Comparison of ENCODE assay signal across 8 cellular contexts in genomic region chr17:49787932-49788442, GRCh38. TPM values are rescaled to one million over a fixed set of nuclear protein-coding genes. Genes with fewer than 3 reads are reported as not detected.
DNase-seq lines count a peak whose midpoint lies in the region; ATAC-seq and TF ChIP-seq lines count a peak whose summit lies in the region.

No MANE protein-coding gene starts in this region.

- no peak for TF ChIP-seq CTCF in GM12875 (IDR thresholded peaks at IDR 0.05; ENCODE audit: borderline replicate concordance, insufficient read depth, low read depth, low read length)

- ATAC-seq in naive B cell (ENCODE audit: low read depth in 2 of 2) (peak in 1 of 2 donors; percentile 7), HG03565 (IDR thresholded peaks at IDR 0.05; ENCODE audit: unreplicated experiment) (no peak)

- no peaks in the 10 kb centered on the region for H3K36me3 Mint-ChIP-seq in naive B cell

- peak overlapping the region; percentile 94 to 100 (median 98) for H3K4me3 Mint-ChIP-seq in naive B cell

- H3K27me3 Mint-ChIP-seq in naive B cell, result no peaks in the 10 kb centered on the region

- H3K27ac ChIP-seq in cingulate gyrus (ENCODE audit: low read depth, low read length), result peak overlapping the region; percentile 89

- peaks cover 22 to 55% (median 37%) of the 10 kb centered on the region in 3 donors for H3K4me1 Mint-ChIP-seq in naive B cell

- peak overlapping the region; percentile 51 for H3K4me3 ChIP-seq in GM12875 (ENCODE audit: low read depth, low read length)

- DNase-seq in SIG-M5 (lab: John Stamatoyannopoulos, UW) (peak; percentile 55), naive B cell (no peak), iPS-NIHi11 (ENCODE audit: low spot score) (no peak), NCI-H510A (lab: John Stamatoyannopoulos, UW) (no peak), CD1c-positive myeloid dendritic cell (ENCODE audit: extremely low spot score) (no peak)

- peak overlapping the region; percentile 99 to 100 (median 99) for H3K27ac Mint-ChIP-seq in naive B cell

- peaks cover 0 to 3% (median 0%) of the 10 kb centered on the region in 7 donors for H3K9me3 Mint-ChIP-seq in naive B cell

RNA-seq across cellular contexts. Expression of gene KAT7, which starts 0.5 kb away (rescaled TPM):
- 10 to 100 TPM; 42.3 to 61.8 (median 45.4) TPM for polyA plus RNA-seq in naive B cell (ENCODE audit: low read depth in 6 of 6)

RNA-seq across cellular contexts. Expression of gene FAM117A, which starts 24.1 kb away (rescaled TPM):
- 10 to 100 TPM; 36.4 to 66.0 (median 54.3) TPM for polyA plus RNA-seq in naive B cell (ENCODE audit: low read depth in 6 of 6)

RNA-seq across cellular contexts. Expression of gene TAC4, which starts 59.9 kb away (rescaled TPM):
- not detected for polyA plus RNA-seq in naive B cell (ENCODE audit: low read depth in 6 of 6)
